ENCODE assay signal across 17 cellular contexts in genomic region chr3:128073185-128073725, GRCh38. TPM values are rescaled to one million over a fixed set of nuclear protein-coding genes. Genes with fewer than 3 reads are reported as not detected.
DNase-seq lines count a peak whose midpoint lies in the region; ATAC-seq and TF ChIP-seq lines count a peak whose summit lies in the region.
"Had no signal": no experiment of that assay in that cellular context is flagged by ENCODE, and none has a peak within 500 bp of the region (broad histone marks: within the 10 kb centered on the region; RNA-seq: fewer than 3 reads in every experiment).

No MANE protein-coding gene starts in this region.

- no peak for TF ChIP-seq POLR2A in heart left ventricle (IDR thresholded peaks at IDR 0.05)

- ATAC-seq in heart left ventricle (no peak), left ventricle myocardium superior (no peak), lower lobe of right lung (no peak), upper lobe of right lung (no peak), left lobe of liver (no peak), GM21423 (IDR thresholded peaks at IDR 0.05; ENCODE audit: unreplicated experiment) (no peak)
- ATAC-seq: activated CD8-positive, alpha-beta T cell treated with anti-CD3 and anti-CD28 coated beads for 36 hours; CD8-positive, alpha-beta T cell; left colon had no signal

- H3K9me3 Mint-ChIP-seq in brain: no peaks in the 10 kb centered on the region
- H3K9me3 Mint-ChIP-seq: activated CD8-positive, alpha-beta T cell treated with anti-CD3 and anti-CD28 coated beads for 36 hours; CD8-positive, alpha-beta T cell had no signal

- H3K4me3 ChIP-seq in heart left ventricle: no peak overlapping the region
- H3K4me3 ChIP-seq in lower lobe of right lung: no peak overlapping the region
- no peak overlapping the region for H3K4me3 ChIP-seq in upper lobe of right lung
- H3K4me3 ChIP-seq: cardiac muscle cell, ovary, smooth muscle cell, thoracic aorta had no signal

- peaks cover 21% of the 10 kb centered on the region for H3K36me3 Mint-ChIP-seq in brain

- H3K27me3 ChIP-seq in heart left ventricle: no peaks in the 10 kb centered on the region
- no peaks in the 10 kb centered on the region for H3K27me3 ChIP-seq in lower lobe of right lung (ENCODE audit: low read depth)
- H3K27me3 ChIP-seq in upper lobe of right lung: no peaks in the 10 kb centered on the region
- H3K27me3 ChIP-seq: cardiac muscle cell, ovary had no signal

- no peak overlapping the region for H3K4me3 Mint-ChIP-seq in brain
- H3K4me3 Mint-ChIP-seq: activated CD8-positive, alpha-beta T cell treated with anti-CD3 and anti-CD28 coated beads for 36 hours; CD8-positive, alpha-beta T cell had no signal

- H3K27ac ChIP-seq in heart left ventricle: peak overlapping the region in 11 of 12 donors; percentile 1 to 71 (median 33)
- peak overlapping the region; percentile 36 for H3K27ac ChIP-seq in lower lobe of right lung
- H3K27ac ChIP-seq in upper lobe of right lung: no peak overlapping the region
- H3K27ac ChIP-seq: cardiac muscle cell, ovary, thoracic aorta had no signal

- no peak for TF ChIP-seq CTCF in heart left ventricle (IDR thresholded peaks at IDR 0.05)
- no peak for TF ChIP-seq CTCF in brain (conservative IDR thresholded peaks at IDR 0.05)
- no peak for TF ChIP-seq CTCF in lower lobe of right lung (IDR thresholded peaks at IDR 0.05)
- TF ChIP-seq CTCF in upper lobe of right lung (IDR thresholded peaks at IDR 0.05): no peak

- H3K27me3 Mint-ChIP-seq in brain: no peaks in the 10 kb centered on the region
- H3K27me3 Mint-ChIP-seq: activated CD8-positive, alpha-beta T cell treated with anti-CD3 and anti-CD28 coated beads for 36 hours had no signal

- H3K36me3 ChIP-seq in heart left ventricle (peaks cover 7 to 53% (median 45%) of the 10 kb centered on the region in 9 donors), lower lobe of right lung (peaks cover 49% of the 10 kb centered on the region), upper lobe of right lung (peaks cover 48% of the 10 kb centered on the region)
- H3K36me3 ChIP-seq: ovary had no signal

- peak overlapping the region in 3 of 5 experiments; percentile 53 to 85 (median 63) for H3K27ac Mint-ChIP-seq in brain
- H3K27ac Mint-ChIP-seq: activated CD8-positive, alpha-beta T cell treated with anti-CD3 and anti-CD28 coated beads for 36 hours; CD8-positive, alpha-beta T cell had no signal

- intact Hi-C loops in heart left ventricle (cut with DNase I): loop anchor here in 1 of 10 donors (10.0 kb wide), 1 partner anchor 532 kb away; no protein-coding TSS in a partner anchor
- intact Hi-C loops in left ventricle myocardium superior (cut with micrococcal nuclease): loop anchor here (10.0 kb wide), 1 partner anchor 422 kb away; the partner anchor contains the start of gene GATA2
- intact Hi-C loops in lower lobe of right lung (cut with DNase I): no loop called here
- intact Hi-C loops in upper lobe of right lung (cut with DNase I): no loop called here

- no peaks in the 10 kb centered on the region for H3K9me3 ChIP-seq in heart left ventricle
- no peaks in the 10 kb centered on the region for H3K9me3 ChIP-seq in lower lobe of right lung
- no peaks in the 10 kb centered on the region for H3K9me3 ChIP-seq in upper lobe of right lung
- H3K9me3 ChIP-seq: ovary, thoracic aorta had no signal

- peaks cover 21% of the 10 kb centered on the region for H3K4me1 Mint-ChIP-seq in brain

- DNase-seq in heart left ventricle (no peak), left ventricle myocardium superior (no peak), lower lobe of right lung (no peak), upper lobe of right lung (peak; percentile 52), left lobe of liver (ENCODE audit: low spot score) (no peak), OCI-M1 (lab: John Stamatoyannopoulos, UW) (no peak)
- DNase-seq: activated CD8-positive, alpha-beta T cell treated with anti-CD3 and anti-CD28 coated beads for 36 hours; left colon; NCI-H1436 treated with DMSO at 0.1 percent for 48 hours; ovary; SW 1271 had no signal

- H3K4me1 ChIP-seq in heart left ventricle (peaks cover 0 to 51% (median 23%) of the 10 kb centered on the region in 12 donors), lower lobe of right lung (peaks cover 24% of the 10 kb centered on the region), upper lobe of right lung (peaks cover 26% of the 10 kb centered on the region)

- 87 to 95% (median 93%) methylated on average over 3 to 6 of the region's 6 CpGs for WGBS in heart left ventricle, 4 donors

RNA-seq across cellular contexts. Expression of gene SEC61A1, which starts 21.0 kb away (rescaled TPM):
- total RNA-seq in heart left ventricle: 100 to 1,000 TPM in 2 of 9 donors, 10 to 100 TPM in 7; 52.7 to 116 (median 78.2) TPM
- polyA plus RNA-seq in heart left ventricle: 100 to 1,000 TPM in 1 of 2 donors, 10 to 100 TPM in 1; 36.5 to 179 TPM
- total RNA-seq in left ventricle myocardium superior: 63.4 TPM
- 169 TPM for polyA plus RNA-seq in brain (ENCODE audit: insufficient read depth, low read depth, low replicate concordance)
- 152 TPM for total RNA-seq in lower lobe of right lung
- 183 TPM for total RNA-seq in upper lobe of right lung
- 152 TPM for total RNA-seq in left lobe of liver

RNA-seq across cellular contexts. Expression of gene RUVBL1, which starts 50.4 kb away (rescaled TPM):
- total RNA-seq in heart left ventricle (10 to 100 TPM; 19.1 to 39.9 (median 26.2) TPM), left ventricle myocardium superior (22.6 TPM), lower lobe of right lung (21.4 TPM), upper lobe of right lung (17.0 TPM), left lobe of liver (11.3 TPM)
- polyA plus RNA-seq in heart left ventricle (10 to 100 TPM; 14.1 to 44.6 TPM), brain (ENCODE audit: insufficient read depth, low read depth, low replicate concordance) (111 TPM)
